In the genomic region with DNA sequence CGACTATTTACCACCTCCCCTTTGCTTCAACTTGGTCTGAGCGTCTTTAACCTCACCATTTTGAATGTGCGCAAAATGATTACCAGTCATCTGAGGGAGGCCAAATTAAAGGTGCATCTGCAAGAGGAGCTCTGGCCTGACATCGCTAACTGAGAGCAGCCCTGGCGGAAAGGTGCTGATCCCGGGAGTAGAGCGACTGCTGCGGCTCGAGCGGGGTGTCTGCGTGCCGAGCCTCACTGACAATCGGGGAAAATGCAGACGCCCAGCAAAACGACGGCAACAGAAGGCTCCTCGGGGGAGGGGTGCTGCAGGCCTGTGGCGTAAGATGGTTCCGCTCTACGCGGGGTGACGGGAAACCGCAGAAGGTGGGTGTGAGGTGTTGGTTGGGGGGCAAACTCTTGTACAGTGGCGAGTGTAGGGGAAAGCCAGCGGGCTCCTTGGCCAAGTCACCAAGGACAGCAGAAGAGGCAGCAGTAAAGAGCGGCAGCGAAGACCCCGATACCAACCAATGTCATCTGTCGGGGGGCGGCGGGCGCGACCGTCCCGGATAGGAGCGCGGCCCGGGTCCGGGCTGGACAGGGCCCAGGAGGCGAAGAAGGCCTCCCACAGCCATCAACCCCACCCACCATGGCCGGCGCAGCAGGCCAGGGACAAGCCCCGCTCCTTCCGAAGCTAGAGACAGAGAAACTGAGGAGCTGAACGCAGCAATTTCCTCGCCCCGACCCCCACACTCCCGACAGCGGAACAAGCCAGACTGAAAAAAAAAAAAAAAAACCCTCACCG, we compare ENCODE assay signal across 8 cellular contexts. TPM values are rescaled to one million over a fixed set of nuclear protein-coding genes. Genes with fewer than 3 reads are reported as not detected.
DNase-seq lines count a peak whose midpoint lies in the region; ATAC-seq and TF ChIP-seq lines count a peak whose summit lies in the region.

No MANE protein-coding gene starts in this region.

- DNase-seq in A172 (ENCODE audit: low spot score) = peak; percentile 75
- peak; percentile 49 for DNase-seq in NCI-H345 (lab: John Stamatoyannopoulos, UW)
- DNase-seq in activated CD4-positive, alpha-beta T cell treated with anti-CD3 and anti-CD28 coated beads for 24 hours (ENCODE audit: low read depth in 2 of 2) = peak; percentile 60 to 62
- DNase-seq in cerebellum (ENCODE audit: low spot score) = peak; percentile 62
- DNase-seq in left kidney (ENCODE audit: low read depth, low spot score) = peak; percentile 83
- DNase-seq in stimulated activated CD4-positive, alpha-beta T cell treated with anti-CD3 and anti-CD28 coated beads, Interleukin-2, amount 100 ng/mL, for 24 hours = peak; percentile 78 to 83

- TF ChIP-seq POLR2A in GM18526 (IDR thresholded peaks at IDR 0.05; ENCODE audit: extremely low read depth, insufficient read length) = peak; percentile 61

- peak; percentile 12 for ATAC-seq in HG03060 (IDR thresholded peaks at IDR 0.05; ENCODE audit: low read depth, unreplicated experiment)

RNA-seq across cellular contexts. Expression of a gene that starts 0.5 kb away (rescaled TPM):
- 53.9 and 55.2 TPM in 2 replicates for total RNA-seq in A172 (2014; rRNA removed; shearing (Covaris generic))
- 153 TPM for total RNA-seq in cerebellum

Comparison
In these comparisons a context has a peak if more than half of its experiments do, and no peak if none do; other contexts are left out.
1. Peak in every context shown above with its lines: DNase-seq and ATAC-seq.